Comparison of ENCODE assay signal across 20 cellular contexts in genomic region chr5:94802450-94802849, GRCh38.
A peak's percentile ranks its signal among the peaks of the same experiment; 100 is the strongest.
DNase-seq lines count a peak whose midpoint lies in the region; ATAC-seq and TF ChIP-seq lines count a peak whose summit lies in the region.
"Had no signal": no experiment of that assay in that cellular context is flagged by ENCODE, and none has a peak within 500 bp of the region (broad histone marks: within the 10 kb centered on the region; RNA-seq: fewer than 3 reads in every experiment).

No MANE protein-coding gene starts in this region.

- H3K27me3 Mint-ChIP-seq in activated CD8-positive, alpha-beta memory T cell treated with anti-CD3 and anti-CD28 coated beads, Interleukin-2, amount 10 ng/mL, durations not matched to agents 7 days and 5 days, result peaks cover 20% of the 10 kb centered on the region

- WGBS in liver, result 70% methylated on average over 2 of the region's 2 CpGs

- no peak for ATAC-seq in activated CD8-positive, alpha-beta memory T cell treated with anti-CD3 and anti-CD28 coated beads, Interleukin-2, amount 10 ng/mL, durations not matched to agents 7 days and 5 days
- ATAC-seq: body of pancreas, natural killer cell had no signal

- H3K9me3 Mint-ChIP-seq in activated CD8-positive, alpha-beta memory T cell treated with anti-CD3 and anti-CD28 coated beads, Interleukin-2, amount 10 ng/mL, durations not matched to agents 7 days and 5 days (ENCODE audit: low read depth), result no peaks in the 10 kb centered on the region
- H3K9me3 Mint-ChIP-seq: natural killer cell had no signal

- DNase-seq in ELR (ENCODE audit: low read depth) (peak; percentile 37), M059J (ENCODE audit: low read depth) (peak; percentile 11), astrocyte of the spinal cord (ENCODE audit: low read depth, low spot score) (peak; percentile 16), NCI-H748 treated with DMSO at 0.1 percent for 48 hours (lab: John Stamatoyannopoulos, UW) (no peak), NCI-H128 (lab: John Stamatoyannopoulos, UW; ENCODE audit: unreplicated experiment) (no peak)
- DNase-seq in activated CD8-positive, alpha-beta memory T cell treated with anti-CD3 and anti-CD28 coated beads, Interleukin-2, amount 10 ng/mL, durations not matched to agents 7 days and 5 days, result no peak
- DNase-seq: activated CD4-positive, alpha-beta T cell treated with anti-CD3 and anti-CD28 coated beads for 1 hour; activated CD8-positive, alpha-beta memory T cell treated with anti-CD3 and anti-CD28 coated beads, Interleukin-2, amount 50 U/mL, for 48 hours; body of pancreas; GF-D8; glutamatergic neuron; natural killer cell; NCI-H146; SHP77 treated with DMSO at 0.1 percent for 48 hours; stimulated activated CD4-positive, alpha-beta T cell treated with anti-CD3 and anti-CD28 coated beads, Interleukin-4, amount 100 ng/mL, for 4 hours; stimulated activated CD8-positive, alpha-beta memory T cell treated with anti-CD3 and anti-CD28 coated beads, Interleukin-4, amount 100 ng/mL, for 48 hours had no signal

- H3K4me3 ChIP-seq in astrocyte of the spinal cord (ENCODE audit: low read depth, low read length) (no peak overlapping the region), liver (ENCODE audit: low read depth in 1 of 3, low read length in 3 of 3) (no peak overlapping the region)
- H3K4me3 ChIP-seq: body of pancreas, smooth muscle cell had no signal

- H3K36me3 Mint-ChIP-seq in activated CD8-positive, alpha-beta memory T cell treated with anti-CD3 and anti-CD28 coated beads, Interleukin-2, amount 10 ng/mL, durations not matched to agents 7 days and 5 days, result no peaks in the 10 kb centered on the region
- H3K36me3 Mint-ChIP-seq: natural killer cell had no signal

- H3K27ac Mint-ChIP-seq in activated CD8-positive, alpha-beta memory T cell treated with anti-CD3 and anti-CD28 coated beads, Interleukin-2, amount 10 ng/mL, durations not matched to agents 7 days and 5 days, result no peak overlapping the region
- H3K27ac Mint-ChIP-seq: natural killer cell had no signal

- no peak for TF ChIP-seq CTCF in astrocyte of the spinal cord (IDR thresholded peaks at IDR 0.05; ENCODE audit: low read depth, low read length)
- TF ChIP-seq CTCF in liver (IDR thresholded peaks at IDR 0.05; ENCODE audit: low read depth, low read length, missing input control), result no peak

- in situ Hi-C loops in astrocyte of the spinal cord (cut with HindIII; ENCODE audit: low sequenced_read_pairs), result no loop called here

- H3K4me1 Mint-ChIP-seq in activated CD8-positive, alpha-beta memory T cell treated with anti-CD3 and anti-CD28 coated beads, Interleukin-2, amount 10 ng/mL, durations not matched to agents 7 days and 5 days, result no peaks in the 10 kb centered on the region
- H3K4me1 Mint-ChIP-seq: natural killer cell had no signal

- no peak overlapping the region for H3K9ac ChIP-seq in liver (ENCODE audit: low read depth in 1 of 2, low read length in 2 of 2)
- H3K9ac ChIP-seq: KMS-11 had no signal

- H3K4me1 ChIP-seq in liver (ENCODE audit: control insufficient read depth in 4 of 4, insufficient read depth in 4 of 4, low read length in 3 of 4), result no peaks in the 10 kb centered on the region
- H3K4me1 ChIP-seq: body of pancreas had no signal

- H3K27me3 ChIP-seq in liver (ENCODE audit: control insufficient read depth in 4 of 4, insufficient read depth in 4 of 4, low read length in 3 of 4), result no peaks in the 10 kb centered on the region
- H3K27me3 ChIP-seq: body of pancreas had no signal

- TF ChIP-seq RAD21 in liver (IDR thresholded peaks at IDR 0.05), result no peak

- H3K36me3 ChIP-seq in liver (ENCODE audit: control insufficient read depth in 4 of 4, insufficient read depth in 3 of 4, low read depth in 1 of 4, low read length in 3 of 4), result no peaks in the 10 kb centered on the region

- H3K4me3 Mint-ChIP-seq in activated CD8-positive, alpha-beta memory T cell treated with anti-CD3 and anti-CD28 coated beads, Interleukin-2, amount 10 ng/mL, durations not matched to agents 7 days and 5 days, result no peak overlapping the region
- H3K4me3 Mint-ChIP-seq: natural killer cell had no signal

- H3K9me3 ChIP-seq in liver (ENCODE audit: control insufficient read depth in 4 of 4, low read length in 3 of 4), result no peaks in the 10 kb centered on the region
- H3K9me3 ChIP-seq: body of pancreas had no signal

- CTCF ChIA-PET in activated CD8-positive, alpha-beta memory T cell treated with anti-CD3 and anti-CD28 coated beads, Interleukin-2, amount 10 ng/mL, durations not matched to agents 7 days and 5 days (lab: Charles Lee), result no interaction called here

- H3K27ac ChIP-seq in liver (ENCODE audit: low read depth in 1 of 2, low read length in 2 of 2), result no peak overlapping the region
- H3K27ac ChIP-seq: body of pancreas, HL-60, KMS-11 had no signal

TF ChIP-seq in liver, 16 proteins besides CTCF, POLR2A, EP300 and RAD21:
- TF ChIP-seq REST (IDR thresholded peaks at IDR 0.05) (peak; percentile 61), FOXA1 (IDR thresholded peaks at IDR 0.05) (no peak)

Comparison
In these comparisons a context has a peak if more than half of its experiments do, and no peak if none do; other contexts are left out.
1. DNase-seq: peak in ELR (single experiment), M059J (single experiment) and astrocyte of the spinal cord (single experiment); none in NCI-H748 treated with DMSO at 0.1 percent for 48 hours (single experiment), activated CD8-positive, alpha-beta memory T cell treated with anti-CD3 and anti-CD28 coated beads, Interleukin-2, amount 10 ng/mL, durations not matched to agents 7 days and 5 days (single experiment) and NCI-H128 (single experiment).